20 cellular contexts compared by ENCODE assay signal in genomic region chr3:34185301-34185700, GRCh38.
DNase-seq lines count a peak whose midpoint lies in the region; ATAC-seq, FAIRE-seq and TF ChIP-seq lines count a peak whose summit lies in the region.
"Had no signal": no experiment of that assay in that cellular context is flagged by ENCODE, and none has a peak within 500 bp of the region (broad histone marks: within the 10 kb centered on the region; RNA-seq: fewer than 3 reads in every experiment).

No MANE protein-coding gene starts in this region.

- H3K27ac ChIP-seq in GM12878 (ENCODE audit: control insufficient read depth, insufficient read depth) (no peak overlapping the region), pancreas (no peak overlapping the region)
- H3K27ac ChIP-seq: colonic mucosa, parathyroid adenoma, Peyer's patch, SJSA1, WERI-Rb-1 had no signal

- TF ChIP-seq EP300 in GM12878 (IDR thresholded peaks at IDR 0.05; ENCODE audit: borderline replicate concordance in 1 of 2, control insufficient read depth in 1 of 2, low read depth in 2 of 2, low read length in 2 of 2) = no peak

- H3K27me3 ChIP-seq in GM12878 (replicated peaks in 1 of 2; ENCODE audit: control insufficient read depth in 2 of 2, insufficient read depth in 2 of 2, low read length in 1 of 2) = no peaks in the 10 kb centered on the region
- no peaks in the 10 kb centered on the region for H3K27me3 ChIP-seq in pancreas
- H3K27me3 ChIP-seq: colonic mucosa, Peyer's patch, SJSA1 had no signal

- RAD21 ChIA-PET in GM12878 (lab: Charles Lee; ENCODE audit: unreplicated experiment) = no interaction called here

- no peak for TF ChIP-seq POLR2A in GM12878 (IDR thresholded peaks at IDR 0.05; ENCODE audit: low read depth, low read length)

- no peak overlapping the region for H3K9ac ChIP-seq in GM12878 (ENCODE audit: control insufficient read depth, insufficient read depth, low read length)
- H3K9ac ChIP-seq: parathyroid adenoma had no signal

- POLR2A ChIA-PET in GM12878 (lab: Charles Lee) = no interaction called here

- FAIRE-seq in GM12878 (lab: Jason Lieb, UNC) (no peak), pancreas (lab: Jason Lieb, UNC) (no peak)
- FAIRE-seq: urothelium cell line had no signal

- H3K36me3 ChIP-seq in GM12878 (ENCODE audit: control insufficient read depth in 2 of 2, insufficient read depth in 2 of 2, low read length in 1 of 2) (no peaks in the 10 kb centered on the region), pancreas (no peaks in the 10 kb centered on the region)
- H3K36me3 ChIP-seq: colonic mucosa, Peyer's patch, SJSA1, WERI-Rb-1 had no signal

- BruUV-seq in GM12878 (replicated peaks; lab: Mats Ljungman, UMichigan) = no TSS peak

- SMC1A ChIA-PET in GM12878 (lab: Charles Lee; ENCODE audit: uncharacterized antibody, unreplicated experiment) = no interaction called here

- H2AFZ ChIP-seq in GM12878 (ENCODE audit: control insufficient read depth, low read depth, low read length) = no peak overlapping the region
- H2AFZ ChIP-seq: parathyroid adenoma had no signal

- TF ChIP-seq CTCF in GM12878 (IDR thresholded peaks at IDR 0.05 in 2 of 3, conservative IDR thresholded peaks at IDR 0.05 in 1 of 3; ENCODE audit: control insufficient read depth in 2 of 3, extremely low read depth in 1 of 3, insufficient read depth in 1 of 3, low read depth in 3 of 3, low read length in 3 of 3) (no peak), pancreas (IDR thresholded peaks at IDR 0.05) (no peak)

- H3K9me3 ChIP-seq in GM12878 (replicated peaks; ENCODE audit: control insufficient read depth, insufficient read depth, low read length) (no peaks in the 10 kb centered on the region), pancreas (no peaks in the 10 kb centered on the region)
- H3K9me3 ChIP-seq: colonic mucosa, Peyer's patch, SJSA1 had no signal

- 88% methylated on average over 1 of the region's 1 CpG for WGBS in GM12878 (ENCODE audit: insufficient coverage, insufficient replicate concordance, low lambda C conversion rate, missing lambda C conversion rate)
- WGBS in pancreas, 2 donors = 65 to 71% methylated on average over 1 of the region's 1 CpG

- peak; percentile 53 for ATAC-seq in GM18498 (IDR thresholded peaks at IDR 0.05; ENCODE audit: unreplicated experiment)
- peak; percentile 49 for ATAC-seq in GM21526 (IDR thresholded peaks at IDR 0.05; ENCODE audit: low FRiP score, unreplicated experiment)
- ATAC-seq in GM12878 = peak; percentile 67
- ATAC-seq in pancreas = no peak
- no peak for ATAC-seq in GM19351 (IDR thresholded peaks at IDR 0.05; ENCODE audit: unreplicated experiment)
- ATAC-seq: CD8-positive, alpha-beta T cell; sciatic nerve had no signal

- H3K4me3 ChIP-seq in GM12878 (no peak overlapping the region), pancreas (no peak overlapping the region)
- H3K4me3 ChIP-seq: colonic mucosa, Peyer's patch, SJSA1 had no signal

- no peaks in the 10 kb centered on the region for H4K20me1 ChIP-seq in GM12878 (ENCODE audit: control insufficient read depth, insufficient read depth)

- no peak overlapping the region for H3K4me2 ChIP-seq in GM12878 (ENCODE audit: control insufficient read depth, insufficient read depth)

- intact Hi-C loops in GM12878 (cut with micrococcal nuclease; ENCODE audit: unreplicated experiment) = no loop called here
- intact Hi-C loops in pancreas (cut with DNase I) = no loop called here

- in situ Hi-C loops in GM12878 (cut with MboI) = no loop called here

- TF ChIP-seq RAD21 in GM12878 (IDR thresholded peaks at IDR 0.05; ENCODE audit: insufficient read depth, low read depth, low read length) = no peak

- peaks cover 7% of the 10 kb centered on the region; the same call in 1 of the 2 replicates for H3K4me1 ChIP-seq in GM12878 (ENCODE audit: control insufficient read depth, insufficient read depth, low read length)
- no peaks in the 10 kb centered on the region for H3K4me1 ChIP-seq in pancreas
- H3K4me1 ChIP-seq: colonic mucosa, parathyroid adenoma, Peyer's patch, SJSA1 had no signal

- CTCF ChIA-PET in GM12878 (lab: Yijun Ruan, JAX) = no interaction called here

- H3K79me2 ChIP-seq in GM12878 (ENCODE audit: control insufficient read depth, insufficient read depth, low read length) = no peaks in the 10 kb centered on the region
- H3K79me2 ChIP-seq: parathyroid adenoma had no signal

- DNase-seq in NCI-H2081 treated with DMSO at 0.1 percent for 48 hours (lab: John Stamatoyannopoulos, UW) = peak; percentile 19
- DNase-seq in GM12878 (ENCODE audit: low read depth, low spot score) = no peak
- DNase-seq in pancreas = no peak
- no peak for DNase-seq in NCI-H1694 (lab: John Stamatoyannopoulos, UW)
- no peak for DNase-seq in HK-2 (ENCODE audit: unreplicated experiment)
- DNase-seq: activated CD8-positive, alpha-beta memory T cell treated with anti-CD3 and anti-CD28 coated beads, Interleukin-2, amount 50 U/mL, for 4 hours; activated gamma-delta T cell; CD8-positive, alpha-beta T cell; colonic mucosa; HCEC 1CT; NCI-H2029; WERI-Rb-1 had no signal

TF ChIP-seq in GM12878, 131 proteins besides CTCF, POLR2A, EP300 and RAD21:
- TF ChIP-seq ZNF384 (IDR thresholded peaks at IDR 0.05; ENCODE audit: borderline replicate concordance, low read depth, low read length) (no peak), SREBF1 (IDR thresholded peaks at IDR 0.05; ENCODE audit: low read length) (no peak), FOS (IDR thresholded peaks at IDR 0.05; ENCODE audit: borderline replicate concordance, extremely low read depth, insufficient read length) (no peak), SPI1 (IDR thresholded peaks at IDR 0.05; ENCODE audit: borderline replicate concordance, insufficient read depth, low read depth, low read length) (peak; percentile 38; the same call in 1 of the 2 replicates), HDAC6 (IDR thresholded peaks at IDR 0.05; ENCODE audit: unreplicated experiment) (no peak), SIX5 (IDR thresholded peaks at IDR 0.05; ENCODE audit: low read depth, low read length, severe bottlenecking) (no peak)
- TF ChIP-seq, protein P1, sequence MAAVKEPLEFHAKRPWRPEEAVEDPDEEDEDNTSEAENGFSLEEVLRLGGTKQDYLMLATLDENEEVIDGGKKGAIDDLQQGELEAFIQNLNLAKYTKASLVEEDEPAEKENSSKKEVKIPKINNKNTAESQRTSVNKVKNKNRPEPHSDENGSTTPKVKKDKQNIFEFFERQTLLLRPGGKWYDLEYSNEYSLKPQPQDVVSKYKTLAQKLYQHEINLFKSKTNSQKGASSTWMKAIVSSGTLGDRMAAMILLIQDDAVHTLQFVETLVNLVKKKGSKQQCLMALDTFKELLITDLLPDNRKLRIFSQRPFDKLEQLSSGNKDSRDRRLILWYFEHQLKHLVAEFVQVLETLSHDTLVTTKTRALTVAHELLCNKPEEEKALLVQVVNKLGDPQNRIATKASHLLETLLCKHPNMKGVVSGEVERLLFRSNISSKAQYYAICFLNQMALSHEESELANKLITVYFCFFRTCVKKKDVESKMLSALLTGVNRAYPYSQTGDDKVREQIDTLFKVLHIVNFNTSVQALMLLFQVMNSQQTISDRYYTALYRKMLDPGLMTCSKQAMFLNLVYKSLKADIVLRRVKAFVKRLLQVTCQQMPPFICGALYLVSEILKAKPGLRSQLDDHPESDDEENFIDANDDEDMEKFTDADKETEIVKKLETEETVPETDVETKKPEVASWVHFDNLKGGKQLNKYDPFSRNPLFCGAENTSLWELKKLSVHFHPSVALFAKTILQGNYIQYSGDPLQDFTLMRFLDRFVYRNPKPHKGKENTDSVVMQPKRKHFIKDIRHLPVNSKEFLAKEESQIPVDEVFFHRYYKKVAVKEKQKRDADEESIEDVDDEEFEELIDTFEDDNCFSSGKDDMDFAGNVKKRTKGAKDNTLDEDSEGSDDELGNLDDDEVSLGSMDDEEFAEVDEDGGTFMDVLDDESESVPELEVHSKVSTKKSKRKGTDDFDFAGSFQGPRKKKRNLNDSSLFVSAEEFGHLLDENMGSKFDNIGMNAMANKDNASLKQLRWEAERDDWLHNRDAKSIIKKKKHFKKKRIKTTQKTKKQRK (IDR thresholded peaks at IDR 0.05; ENCODE audit: low read depth, low read length) = no peak
- TF ChIP-seq, protein P2, sequence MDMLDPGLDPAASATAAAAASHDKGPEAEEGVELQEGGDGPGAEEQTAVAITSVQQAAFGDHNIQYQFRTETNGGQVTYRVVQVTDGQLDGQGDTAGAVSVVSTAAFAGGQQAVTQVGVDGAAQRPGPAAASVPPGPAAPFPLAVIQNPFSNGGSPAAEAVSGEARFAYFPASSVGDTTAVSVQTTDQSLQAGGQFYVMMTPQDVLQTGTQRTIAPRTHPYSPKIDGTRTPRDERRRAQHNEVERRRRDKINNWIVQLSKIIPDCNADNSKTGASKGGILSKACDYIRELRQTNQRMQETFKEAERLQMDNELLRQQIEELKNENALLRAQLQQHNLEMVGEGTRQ (IDR thresholded peaks at IDR 0.05; ENCODE audit: borderline replicate concordance, low read depth, low read length) = no peak
TF ChIP-seq in GM12878: peak in this region for 1.

Comparison
In these comparisons a context has a peak if more than half of its experiments do, and no peak if none do; other contexts are left out.
1. ATAC-seq: peak in GM18498 (single experiment), GM21526 (single experiment) and GM12878 (single experiment); none in pancreas (0 of 4) and GM19351 (single experiment).